Comparison of ENCODE assay signal across 9 cellular contexts in genomic region chr3:50299929-50300680, GRCh38. TPM values are rescaled to one million over a fixed set of nuclear protein-coding genes. Genes with fewer than 3 reads are reported as not detected.
A peak's percentile ranks its signal among the peaks of the same experiment; 100 is the strongest.
DNase-seq lines count a peak whose midpoint lies in the region; ATAC-seq, FAIRE-seq and TF ChIP-seq lines count a peak whose summit lies in the region.
"Had no signal": no experiment of that assay in that cellular context is flagged by ENCODE, and none has a peak within 500 bp of the region (broad histone marks: within the 10 kb centered on the region; RNA-seq: fewer than 3 reads in every experiment).

No MANE protein-coding gene starts in this region.

- WGBS in HepG2 (ENCODE audit: low lambda C conversion rate) = 66% methylated on average over 11 of the region's 12 CpGs

- FAIRE-seq in HepG2 (lab: Jason Lieb, UNC) = no peak

- TSS peak; percentile 92 for BruUV-seq in HepG2 (replicated peaks; lab: Mats Ljungman, UMichigan)

- TF ChIP-seq EP300 in HepG2 (IDR thresholded peaks at IDR 0.05; ENCODE audit: low read depth in 2 of 2, low read length in 2 of 2) = no peak
- TF ChIP-seq EP300 in HepG2 (CRISPR knock-in tag; IDR thresholded peaks at IDR 0.05; ENCODE audit: borderline replicate concordance) = no peak

- H4K20me1 ChIP-seq in OCI-LY3 (ENCODE audit: insufficient read depth, low read length) (no peaks in the 10 kb centered on the region), HepG2 (ENCODE audit: insufficient read depth, low read length) (peaks cover 11% of the 10 kb centered on the region)

- H2AFZ ChIP-seq in OCI-LY3 (ENCODE audit: low read depth, low read length) = peak overlapping the region; percentile 38; the same call in 1 of the 2 replicates
- no peak overlapping the region for H2AFZ ChIP-seq in HepG2 (ENCODE audit: low read length)

- in situ Hi-C loops in HepG2 (cut with HindIII; ENCODE audit: extremely low pct_ligation_motif_present, low pct_unique_long_range_greater_than_20kb) = no loop called here

- CTCF ChIA-PET in HepG2 (lab: Yijun Ruan, JAX; ENCODE audit: low intra/inter-chr PET ratio, low total read pairs) = interaction anchor here (1.5 kb wide), 1 partner anchor 21 kb away, joined by 3 read pairs; no protein-coding TSS in a partner anchor

- POLR2A ChIA-PET in HepG2 (lab: Yijun Ruan, JAX) = interaction anchor here (0.5 to 7.9 kb wide), 26 partner anchors 7 to 105 kb away, joined by 3 to 222 read pairs (median 6); partner anchors contain the start of genes CYB561D2, GNAI2, HYAL2 and IFRD2

- DNase-seq in GF-D8 (lab: John Stamatoyannopoulos, UW) (peak; percentile 66), cardiac fibroblast (ENCODE audit: low read depth in 2 of 2) (peak; percentile 51 to 84), HepG2 (ENCODE audit: low spot score) (no peak), substantia nigra (lab: John Stamatoyannopoulos, UW) (peak in 26 of 49 donors; percentile 22 to 81 (median 61)), germinal center (ENCODE audit: low spot score) (no peak), GM19240 (ENCODE audit: insufficient read length, low spot score) (no peak)

- TF ChIP-seq CTCF in OCI-LY3 (IDR thresholded peaks at IDR 0.05; ENCODE audit: low read depth, low read length) = no peak
- TF ChIP-seq CTCF in cardiac fibroblast (IDR thresholded peaks at IDR 0.05; ENCODE audit: low read depth, low read length) = no peak
- no peak for TF ChIP-seq CTCF in HepG2 (CRISPR knock-in tag; IDR thresholded peaks at IDR 0.05)

- H3K4me2 ChIP-seq in OCI-LY3 (ENCODE audit: low read length) (peak overlapping the region; percentile 83), HepG2 (ENCODE audit: low read depth, low read length) (peak overlapping the region; percentile 86)

- H3K9me3 ChIP-seq in OCI-LY3 (ENCODE audit: insufficient read depth, low read length) (no peaks in the 10 kb centered on the region), HepG2 (ENCODE audit: low read length) (no peaks in the 10 kb centered on the region)

- peaks cover 16% of the 10 kb centered on the region for H3K4me1 ChIP-seq in OCI-LY3 (ENCODE audit: low read length)
- H3K4me1 ChIP-seq in HepG2 (ENCODE audit: insufficient read depth, low read length) = peaks cover 61% of the 10 kb centered on the region

- no peak for TF ChIP-seq RAD21 in HepG2 (CRISPR knock-in tag; IDR thresholded peaks at IDR 0.05)

- ATAC-seq in HepG2 (no peak), HG03280 (IDR thresholded peaks at IDR 0.05; ENCODE audit: unreplicated experiment) (no peak)

- H3K27me3 ChIP-seq in OCI-LY3 (ENCODE audit: low read depth, low read length) (no peaks in the 10 kb centered on the region), HepG2 (ENCODE audit: control insufficient read depth in 1 of 2, insufficient read depth in 2 of 2, low read length in 2 of 2) (no peaks in the 10 kb centered on the region; a peak in 1 of 5 replicates)

- no peaks in the 10 kb centered on the region for H3K36me3 ChIP-seq in OCI-LY3 (replicated peaks; ENCODE audit: low read depth, low read length)
- H3K36me3 ChIP-seq in HepG2 (replicated peaks in 1 of 2; ENCODE audit: control insufficient read depth in 1 of 2, insufficient read depth in 2 of 2, low read length in 2 of 2) = peaks cover 1 to 3% of the 10 kb centered on the region in 2 experiments; a peak in 2 of 5 replicates

- H3K4me3 ChIP-seq in OCI-LY3 (ENCODE audit: low read length) (peak overlapping the region; percentile 78), cardiac fibroblast (replicated peaks in 1 of 2; ENCODE audit: low read depth in 2 of 2, low read length in 2 of 2) (peak overlapping the region; percentile 28 to 50), HepG2 (replicated peaks in 1 of 3; ENCODE audit: insufficient read depth in 1 of 3, low read depth in 2 of 3, low read length in 3 of 3) (peak overlapping the region; percentile 48 to 53 (median 50))

- 0 out of 2 replicates have a peak, but pooled peaks cover 7% of the 10 kb centered on the region for H3K79me2 ChIP-seq in OCI-LY3 (ENCODE audit: low read length)
- peaks cover 36% of the 10 kb centered on the region for H3K79me2 ChIP-seq in HepG2 (ENCODE audit: insufficient read depth, low read length)

- TF ChIP-seq POLR2A in HepG2 (IDR thresholded peaks at IDR 0.05; ENCODE audit: insufficient read depth in 1 of 2, low read depth in 2 of 2, low read length in 2 of 2) = no peak; a peak in 1 of 4 replicates

- intact Hi-C loops in HepG2 (cut with micrococcal nuclease; ENCODE audit: unreplicated experiment) = loop anchor here (1.0 to 5.0 kb wide), 2 partner anchors 21 to 38 kb away; no protein-coding TSS in a partner anchor

- peak overlapping the region; percentile 56 for H3K9ac ChIP-seq in OCI-LY3 (ENCODE audit: low read length)
- H3K9ac ChIP-seq in HepG2 (ENCODE audit: insufficient read depth, low read depth, low read length) = peak overlapping the region; percentile 63

- H3K27ac ChIP-seq in OCI-LY3 (ENCODE audit: low read length) (peak overlapping the region; percentile 10; the same call in 1 of the 2 replicates), HepG2 (ENCODE audit: extremely low read length, insufficient read depth, low read length) (peak overlapping the region; percentile 87), substantia nigra (ENCODE audit: low read depth, low read length, poor library complexity, severe bottlenecking) (peak overlapping the region; percentile 97)

RNA-seq across cellular contexts. Expression of gene HYAL3, which starts 0.9 kb away (rescaled TPM):
- total RNA-seq in HepG2 (2016; rRNA removed; fragmentation: Illumina TruSeq; extraction: Trizol) = 5.5 and 5.9 TPM in 2 replicates
- total RNA-seq in HepG2 (2016; cell fraction: cytosol; rRNA removed; fragmentation: Illumina TruSeq; extraction: Trizol; ENCODE audit: low read depth) = 3.1 and 4.0 TPM in 2 replicates
- total RNA-seq in HepG2 (2016; cell fraction: insoluble cytoplasmic fraction; rRNA removed; fragmentation: Illumina TruSeq; extraction: Trizol) = 4.8 and 6.5 TPM in 2 replicates
- total RNA-seq in HepG2 (2016; cell fraction: membrane; rRNA removed; fragmentation: Illumina TruSeq; extraction: Trizol) = 4.7 and 5.3 TPM in 2 replicates
- total RNA-seq in HepG2 (2016; cell fraction: nucleus; rRNA removed; fragmentation: Illumina TruSeq; extraction: Trizol) = 4.6 and 5.5 TPM in 2 replicates
- 10.4 and 12.9 TPM in 2 replicates for polyA plus RNA-seq in HepG2 (2011; rRNA removed)
- polyA plus RNA-seq in HepG2 (2011; cell fraction: cytosol; rRNA removed) = 10.7 and 17.4 TPM in 2 replicates
- 24.5 and 24.6 TPM in 2 replicates for polyA plus RNA-seq in HepG2 (2011; cell fraction: nucleus; rRNA removed)
- 2.2 and 2.5 TPM in 2 replicates for polyA plus RNA-seq in HepG2 (2012)
- 2.8 and 4.1 TPM in 2 replicates for polyA plus RNA-seq in HepG2 (2016; cell fraction: cytosol; fragmentation: Illumina TruSeq; extraction: Trizol; ENCODE audit: low read depth)
- polyA plus RNA-seq in HepG2 (2016; cell fraction: insoluble cytoplasmic fraction; fragmentation: Illumina TruSeq; extraction: Trizol; ENCODE audit: low read depth) = 6.1 and 9.3 TPM in 2 replicates
- 6.6 and 7.3 TPM in 2 replicates for polyA plus RNA-seq in HepG2 (2016; cell fraction: membrane; fragmentation: Illumina TruSeq; extraction: Trizol; ENCODE audit: low read depth)
- 9.7 and 11.4 TPM in 2 replicates for polyA plus RNA-seq in HepG2 (2016; cell fraction: nucleus; fragmentation: Illumina TruSeq; extraction: Trizol; ENCODE audit: insufficient read depth, low read depth)
- polyA minus RNA-seq in HepG2 (2011; rRNA and poly(A)+ RNA removed; ENCODE audit: low replicate concordance) = 24.0 and 60.6 TPM in 2 replicates
- 5.2 and 5.5 TPM in 2 replicates for polyA minus RNA-seq in HepG2 (2011; cell fraction: cytosol; rRNA and poly(A)+ RNA removed)
- polyA minus RNA-seq in HepG2 (2011; cell fraction: nucleus; rRNA and poly(A)+ RNA removed) = 5.8 and 7.0 TPM in 2 replicates

RNA-seq across cellular contexts. Expression of gene NAA80, which starts 0.9 kb away (rescaled TPM):
- total RNA-seq in HepG2 (2016; rRNA removed; fragmentation: Illumina TruSeq; extraction: Trizol) = 1.5 and 3.4 TPM in 2 replicates
- total RNA-seq in HepG2 (2016; cell fraction: cytosol; rRNA removed; fragmentation: Illumina TruSeq; extraction: Trizol; ENCODE audit: low read depth) = 1.2 and 1.4 TPM in 2 replicates
- total RNA-seq in HepG2 (2016; cell fraction: insoluble cytoplasmic fraction; rRNA removed; fragmentation: Illumina TruSeq; extraction: Trizol) = 1.9 and 4.5 TPM in 2 replicates
- total RNA-seq in HepG2 (2016; cell fraction: membrane; rRNA removed; fragmentation: Illumina TruSeq; extraction: Trizol) = 1.7 and 3.0 TPM in 2 replicates
- 6.5 and 6.8 TPM in 2 replicates for total RNA-seq in HepG2 (2016; cell fraction: nucleus; rRNA removed; fragmentation: Illumina TruSeq; extraction: Trizol)
- 8.7 and 13.1 TPM in 2 replicates for polyA plus RNA-seq in HepG2 (2011; rRNA removed)
- 3.4 and 5.0 TPM in 2 replicates for polyA plus RNA-seq in HepG2 (2011; cell fraction: cytosol; rRNA removed)
- polyA plus RNA-seq in HepG2 (2011; cell fraction: nucleus; rRNA removed) = 46.7 and 51.7 TPM in 2 replicates
- polyA plus RNA-seq in HepG2 (2012) = 5.2 and 6.1 TPM in 2 replicates
- polyA plus RNA-seq in HepG2 (2016; cell fraction: cytosol; fragmentation: Illumina TruSeq; extraction: Trizol; ENCODE audit: low read depth) = 2.4 and 3.7 TPM in 2 replicates
- polyA plus RNA-seq in HepG2 (2016; cell fraction: insoluble cytoplasmic fraction; fragmentation: Illumina TruSeq; extraction: Trizol; ENCODE audit: low read depth) = 4.3 and 5.4 TPM in 2 replicates
- 5.1 and 5.3 TPM in 2 replicates for polyA plus RNA-seq in HepG2 (2016; cell fraction: membrane; fragmentation: Illumina TruSeq; extraction: Trizol; ENCODE audit: low read depth)
- 23.1 and 24.6 TPM in 2 replicates for polyA plus RNA-seq in HepG2 (2016; cell fraction: nucleus; fragmentation: Illumina TruSeq; extraction: Trizol; ENCODE audit: insufficient read depth, low read depth)
- 20.9 and 56.7 TPM in 2 replicates for polyA minus RNA-seq in HepG2 (2011; rRNA and poly(A)+ RNA removed; ENCODE audit: low replicate concordance)
- polyA minus RNA-seq in HepG2 (2011; cell fraction: cytosol; rRNA and poly(A)+ RNA removed) = 2.0 and 2.9 TPM in 2 replicates
- 15.7 and 16.0 TPM in 2 replicates for polyA minus RNA-seq in HepG2 (2011; cell fraction: nucleus; rRNA and poly(A)+ RNA removed)

RNA-seq across cellular contexts. Expression of gene HYAL1, which starts 3.3 kb away (rescaled TPM):
- 50.5 and 76.5 TPM in 2 replicates for total RNA-seq in HepG2 (2016; rRNA removed; fragmentation: Illumina TruSeq; extraction: Trizol)
- total RNA-seq in HepG2 (2016; cell fraction: cytosol; rRNA removed; fragmentation: Illumina TruSeq; extraction: Trizol; ENCODE audit: low read depth) = 15.2 and 15.4 TPM in 2 replicates
- 49.7 and 78.4 TPM in 2 replicates for total RNA-seq in HepG2 (2016; cell fraction: insoluble cytoplasmic fraction; rRNA removed; fragmentation: Illumina TruSeq; extraction: Trizol)
- total RNA-seq in HepG2 (2016; cell fraction: membrane; rRNA removed; fragmentation: Illumina TruSeq; extraction: Trizol) = 36.1 and 38.7 TPM in 2 replicates
- total RNA-seq in HepG2 (2016; cell fraction: nucleus; rRNA removed; fragmentation: Illumina TruSeq; extraction: Trizol) = 65.9 and 70.6 TPM in 2 replicates
- 193 and 218 TPM in 2 replicates for polyA plus RNA-seq in HepG2 (2011; rRNA removed)
- 153 and 171 TPM in 2 replicates for polyA plus RNA-seq in HepG2 (2011; cell fraction: cytosol; rRNA removed)
- 132 and 137 TPM in 2 replicates for polyA plus RNA-seq in HepG2 (2011; cell fraction: nucleus; rRNA removed)
- polyA plus RNA-seq in HepG2 (2012) = 82.6 and 84.8 TPM in 2 replicates
- polyA plus RNA-seq in HepG2 (2016; cell fraction: cytosol; fragmentation: Illumina TruSeq; extraction: Trizol; ENCODE audit: low read depth) = 15.0 TPM in 2 replicates
- 57.3 and 58.6 TPM in 2 replicates for polyA plus RNA-seq in HepG2 (2016; cell fraction: insoluble cytoplasmic fraction; fragmentation: Illumina TruSeq; extraction: Trizol; ENCODE audit: low read depth)
- polyA plus RNA-seq in HepG2 (2016; cell fraction: membrane; fragmentation: Illumina TruSeq; extraction: Trizol; ENCODE audit: low read depth) = 31.8 and 34.0 TPM in 2 replicates
- 111 and 117 TPM in 2 replicates for polyA plus RNA-seq in HepG2 (2016; cell fraction: nucleus; fragmentation: Illumina TruSeq; extraction: Trizol; ENCODE audit: insufficient read depth, low read depth)
- 71.5 and 300 TPM in 2 replicates for polyA minus RNA-seq in HepG2 (2011; rRNA and poly(A)+ RNA removed; ENCODE audit: low replicate concordance)
- 89.0 and 90.5 TPM in 2 replicates for polyA minus RNA-seq in HepG2 (2011; cell fraction: cytosol; rRNA and poly(A)+ RNA removed)
- 34.9 and 47.4 TPM in 2 replicates for polyA minus RNA-seq in HepG2 (2011; cell fraction: nucleus; rRNA and poly(A)+ RNA removed)

RNA-seq across cellular contexts. Expression of gene IFRD2, which starts 7.9 kb away (rescaled TPM):
- total RNA-seq in HepG2 (2016; rRNA removed; fragmentation: Illumina TruSeq; extraction: Trizol) = 81.4 and 96.1 TPM in 2 replicates
- 66.4 and 85.9 TPM in 2 replicates for total RNA-seq in HepG2 (2016; cell fraction: cytosol; rRNA removed; fragmentation: Illumina TruSeq; extraction: Trizol; ENCODE audit: low read depth)
- total RNA-seq in HepG2 (2016; cell fraction: insoluble cytoplasmic fraction; rRNA removed; fragmentation: Illumina TruSeq; extraction: Trizol) = 79.0 and 101 TPM in 2 replicates
- total RNA-seq in HepG2 (2016; cell fraction: membrane; rRNA removed; fragmentation: Illumina TruSeq; extraction: Trizol) = 126 and 147 TPM in 2 replicates
- total RNA-seq in HepG2 (2016; cell fraction: nucleus; rRNA removed; fragmentation: Illumina TruSeq; extraction: Trizol) = 83.9 and 92.3 TPM in 2 replicates
- polyA plus RNA-seq in HepG2 (2011; rRNA removed) = 32.8 and 43.1 TPM in 2 replicates
- 29.8 and 39.8 TPM in 2 replicates for polyA plus RNA-seq in HepG2 (2011; cell fraction: cytosol; rRNA removed)
- 174 and 179 TPM in 2 replicates for polyA plus RNA-seq in HepG2 (2011; cell fraction: nucleus; rRNA removed)
- 38.5 and 48.9 TPM in 2 replicates for polyA plus RNA-seq in HepG2 (2012)
- polyA plus RNA-seq in HepG2 (2016; cell fraction: cytosol; fragmentation: Illumina TruSeq; extraction: Trizol; ENCODE audit: low read depth) = 54.5 and 72.4 TPM in 2 replicates
- polyA plus RNA-seq in HepG2 (2016; cell fraction: insoluble cytoplasmic fraction; fragmentation: Illumina TruSeq; extraction: Trizol; ENCODE audit: low read depth) = 62.4 and 77.5 TPM in 2 replicates
- polyA plus RNA-seq in HepG2 (2016; cell fraction: membrane; fragmentation: Illumina TruSeq; extraction: Trizol; ENCODE audit: low read depth) = 89.6 and 91.5 TPM in 2 replicates
- polyA plus RNA-seq in HepG2 (2016; cell fraction: nucleus; fragmentation: Illumina TruSeq; extraction: Trizol; ENCODE audit: insufficient read depth, low read depth) = 124 and 130 TPM in 2 replicates
- 61.7 and 107 TPM in 2 replicates for polyA minus RNA-seq in HepG2 (2011; rRNA and poly(A)+ RNA removed; ENCODE audit: low replicate concordance)
- polyA minus RNA-seq in HepG2 (2011; cell fraction: cytosol; rRNA and poly(A)+ RNA removed) = 15.9 and 21.4 TPM in 2 replicates
- 46.6 and 52.5 TPM in 2 replicates for polyA minus RNA-seq in HepG2 (2011; cell fraction: nucleus; rRNA and poly(A)+ RNA removed)

RNA-seq across cellular contexts. Expression of gene LSMEM2, which starts 21.2 kb away (rescaled TPM):
- total RNA-seq in HepG2 (2016; rRNA removed; fragmentation: Illumina TruSeq; extraction: Trizol) = 0.07 TPM in 1 of 2 replicates, not detected in the other
- total RNA-seq in HepG2 (2016; cell fraction: cytosol; rRNA removed; fragmentation: Illumina TruSeq; extraction: Trizol; ENCODE audit: low read depth) = not detected in 2 replicates
- total RNA-seq in HepG2 (2016; cell fraction: insoluble cytoplasmic fraction; rRNA removed; fragmentation: Illumina TruSeq; extraction: Trizol) = 0.06 TPM in 1 of 2 replicates, not detected in the other
- total RNA-seq in HepG2 (2016; cell fraction: membrane; rRNA removed; fragmentation: Illumina TruSeq; extraction: Trizol) = not detected in 2 replicates
- total RNA-seq in HepG2 (2016; cell fraction: nucleus; rRNA removed; fragmentation: Illumina TruSeq; extraction: Trizol) = 0.25 TPM in 1 of 2 replicates, not detected in the other
- polyA plus RNA-seq in HepG2 (2011; rRNA removed) = 0.41 and 0.44 TPM in 2 replicates
- polyA plus RNA-seq in HepG2 (2011; cell fraction: cytosol; rRNA removed) = 0.08 and 0.15 TPM in 2 replicates
- 1.3 and 2.1 TPM in 2 replicates for polyA plus RNA-seq in HepG2 (2011; cell fraction: nucleus; rRNA removed)
- polyA plus RNA-seq in HepG2 (2012) = 0.17 and 0.37 TPM in 2 replicates
- not detected in 2 replicates for polyA plus RNA-seq in HepG2 (2016; cell fraction: cytosol; fragmentation: Illumina TruSeq; extraction: Trizol; ENCODE audit: low read depth)
- polyA plus RNA-seq in HepG2 (2016; cell fraction: insoluble cytoplasmic fraction; fragmentation: Illumina TruSeq; extraction: Trizol; ENCODE audit: low read depth) = not detected in 2 replicates
- polyA plus RNA-seq in HepG2 (2016; cell fraction: membrane; fragmentation: Illumina TruSeq; extraction: Trizol; ENCODE audit: low read depth) = not detected in 2 replicates
- polyA plus RNA-seq in HepG2 (2016; cell fraction: nucleus; fragmentation: Illumina TruSeq; extraction: Trizol; ENCODE audit: insufficient read depth, low read depth) = 0.42 TPM in 1 of 2 replicates, not detected in the other
- polyA minus RNA-seq in HepG2 (2011; rRNA and poly(A)+ RNA removed; ENCODE audit: low replicate concordance) = 0.09 and 0.34 TPM in 2 replicates
- polyA minus RNA-seq in HepG2 (2011; cell fraction: cytosol; rRNA and poly(A)+ RNA removed) = not detected in 2 replicates
- 0.90 TPM in 1 of 2 replicates, not detected in the other for polyA minus RNA-seq in HepG2 (2011; cell fraction: nucleus; rRNA and poly(A)+ RNA removed)
- total RNA-seq: subcutaneous adipose tissue had no signal

Comparison
In these comparisons a context has a peak if more than half of its experiments do, and no peak if none do; other contexts are left out.
1. DNase-seq: peak in GF-D8 (single experiment), cardiac fibroblast (2 of 2) and substantia nigra (26 of 49); none in HepG2 (single experiment), germinal center (single experiment) and GM19240 (single experiment).
2. H3K27ac ChIP-seq: peak in every context shown above with its lines; median percentile 97 in substantia nigra; 87 in HepG2; 10 in OCI-LY3.
3. Peak in every context shown above with its lines, with median percentiles within 50 percentile points of each other: H3K4me3 ChIP-seq.